21 cellular contexts compared by ENCODE assay signal in genomic region chr3:191944835-191945234, GRCh38.
DNase-seq lines count a peak whose midpoint lies in the region; ATAC-seq and TF ChIP-seq lines count a peak whose summit lies in the region.
"Had no signal": no experiment of that assay in that cellular context is flagged by ENCODE, and none has a peak within 500 bp of the region (broad histone marks: within the 10 kb centered on the region; RNA-seq: fewer than 3 reads in every experiment).

No MANE protein-coding gene starts in this region.

- ATAC-seq in GM21526 (IDR thresholded peaks at IDR 0.05; ENCODE audit: low FRiP score, unreplicated experiment) (peak; percentile 76), HG03520 (IDR thresholded peaks at IDR 0.05; ENCODE audit: unreplicated experiment) (peak; percentile 68), body of pancreas (no peak)
- ATAC-seq: HCT116, HepG2, Panc1 had no signal

- no peaks in the 10 kb centered on the region for H3K79me2 ChIP-seq in mesendoderm (ENCODE audit: control insufficient read depth, insufficient read depth, low read length)

- no peaks in the 10 kb centered on the region for H3K4me1 ChIP-seq in mesendoderm (ENCODE audit: control insufficient read depth, low read depth, low read length)
- no peaks in the 10 kb centered on the region for H3K4me1 ChIP-seq in body of pancreas

- H3K9ac ChIP-seq in mesendoderm (ENCODE audit: low read length) = no peak overlapping the region
- H3K9ac ChIP-seq: SK-N-SH had no signal

- H3K4me3 ChIP-seq in GM12865 (ENCODE audit: low read depth, low read length) (no peak overlapping the region), mesendoderm (ENCODE audit: low read length) (no peak overlapping the region), body of pancreas (no peak overlapping the region)

- H3K4ac ChIP-seq in mesendoderm (ENCODE audit: low read depth, low read length) = no peak overlapping the region

- H3K23ac ChIP-seq in mesendoderm (ENCODE audit: low read length) = no peak overlapping the region

- no peak overlapping the region for H4K5ac ChIP-seq in mesendoderm (ENCODE audit: low read length)

- TF ChIP-seq CTCF in GM12865 (IDR thresholded peaks at IDR 0.05; ENCODE audit: insufficient read depth, low read depth, low read length, missing control alignments) (no peak), body of pancreas (IDR thresholded peaks at IDR 0.05) (no peak)

- peak; percentile 41 for DNase-seq in GM12865 (ENCODE audit: low read depth)
- DNase-seq in mesendoderm = no peak
- DNase-seq in ecto neural progenitor cell (ENCODE audit: low spot score) = no peak
- no peak for DNase-seq in DMS153 treated with DMSO at 0.1 percent for 48 hours (lab: John Stamatoyannopoulos, UW; ENCODE audit: unreplicated experiment)
- no peak for DNase-seq in body of pancreas
- DNase-seq: CD4-positive, CD25-positive, alpha-beta regulatory T cell; DMS153; GOT3; NCI-H1105 treated with DMSO at 0.1 percent for 48 hours; NCI-H146; NCI-H1930; NCI-H2107; NCI-H524 treated with DMSO at 0.1 percent for 48 hours; NCI-H82; SK-N-SH; SW 1271 had no signal

- H2BK15ac ChIP-seq in mesendoderm (replicated peaks; ENCODE audit: low read depth) = no peak overlapping the region

- H3K27ac ChIP-seq in mesendoderm (ENCODE audit: low read depth, low read length) = no peak overlapping the region
- no peak overlapping the region for H3K27ac ChIP-seq in body of pancreas

- no peak overlapping the region for H3K56ac ChIP-seq in mesendoderm (ENCODE audit: low read length)

- intact Hi-C loops in body of pancreas (cut with DNase I) = no loop called here

- H3K4me2 ChIP-seq in mesendoderm (ENCODE audit: low read length) = no peak overlapping the region
- H3K4me2 ChIP-seq: SK-N-SH had no signal

- H3K79me1 ChIP-seq in mesendoderm (ENCODE audit: low read length) = no peaks in the 10 kb centered on the region

- H2BK5ac ChIP-seq in mesendoderm (ENCODE audit: low read length) = no peak overlapping the region

- H2AK5ac ChIP-seq in mesendoderm (ENCODE audit: low read length) = no peak overlapping the region

- no CpG with 5 or more reads among the region's 3 CpGs for WGBS in mesendoderm (ENCODE audit: extremely low coverage, insufficient coverage, low lambda C conversion rate)
- WGBS in body of pancreas, 2 donors = 75 to 76% methylated on average over 3 of the region's 3 CpGs

- no peaks in the 10 kb centered on the region for H3K9me3 ChIP-seq in body of pancreas
- H3K9me3 ChIP-seq: SK-N-SH had no signal

- no peak overlapping the region for H4K8ac ChIP-seq in mesendoderm (ENCODE audit: low read depth, low read length)

- no peaks in the 10 kb centered on the region for H3K27me3 ChIP-seq in mesendoderm (ENCODE audit: insufficient read depth, low read length, poor library complexity)
- no peaks in the 10 kb centered on the region for H3K27me3 ChIP-seq in body of pancreas

- H3K18ac ChIP-seq in mesendoderm (ENCODE audit: low read length) = no peak overlapping the region

- TF ChIP-seq POLR2A in body of pancreas (IDR thresholded peaks at IDR 0.05) = no peak

- no peaks in the 10 kb centered on the region for H3K36me3 ChIP-seq in mesendoderm (ENCODE audit: control insufficient read depth, insufficient read depth, low read length)
- H3K36me3 ChIP-seq in body of pancreas (replicated peaks in 1 of 2; ENCODE audit: insufficient read depth in 1 of 2, low read depth in 2 of 2) = no peaks in the 10 kb centered on the region

- H2BK120ac ChIP-seq in mesendoderm (ENCODE audit: low read depth, low read length) = peak overlapping the region; percentile 78
